Comparison of ENCODE assay signal across 6 cellular contexts in genomic region chr12:5035618-5036017, GRCh38. TPM values are rescaled to one million over a fixed set of nuclear protein-coding genes. Genes with fewer than 3 reads are reported as not detected.
"Had no signal": no experiment of that assay in that cellular context is flagged by ENCODE, and none has a peak within 500 bp of the region (broad histone marks: within the 10 kb centered on the region; RNA-seq: fewer than 3 reads in every experiment).

No MANE protein-coding gene starts in this region.

- H3K27ac ChIP-seq: HL-60 had no signal

- ATAC-seq: GM23338, HCT116 had no signal

- H3K4me3 ChIP-seq: GM23338 had no signal

- DNase-seq: H9, HFFc6, IMR-90 had no signal

RNA-seq across cellular contexts. Expression of gene KCNA5, which starts 8.1 kb away (rescaled TPM):
- total RNA-seq: HFFc6, IMR-90 had no signal
- polyA plus RNA-seq: IMR-90 had no signal
